In genomic region chr15:32104061-32104980, GRCh38 we compare ENCODE assay signal across 25 cellular contexts.
A peak's percentile ranks its signal among the peaks of the same experiment; 100 is the strongest.
DNase-seq lines count a peak whose midpoint lies in the region; ATAC-seq and TF ChIP-seq lines count a peak whose summit lies in the region.
"Had no signal": no experiment of that assay in that cellular context is flagged by ENCODE, and none has a peak within 500 bp of the region (broad histone marks: within the 10 kb centered on the region; RNA-seq: fewer than 3 reads in every experiment).

No MANE protein-coding gene starts in this region.

- H3K4me1 ChIP-seq in OCI-LY3 (ENCODE audit: low read length) (peaks cover 30% of the 10 kb centered on the region), neural progenitor cell (peaks cover 16% of the 10 kb centered on the region), neuronal stem cell (ENCODE audit: control insufficient read depth in 2 of 2, insufficient read depth in 1 of 2, low read depth in 1 of 2, low read length in 2 of 2) (peaks cover 2 to 8% of the 10 kb centered on the region in 2 donors)
- H3K4me1 ChIP-seq: ascending aorta had no signal

- H2BK120ac ChIP-seq in neuronal stem cell (ENCODE audit: low read depth, low read length) = no peak overlapping the region

- no peaks in the 10 kb centered on the region for H3K79me1 ChIP-seq in neuronal stem cell (ENCODE audit: low read depth, low read length)

- peak overlapping the region; percentile 32 for H3K4me2 ChIP-seq in OCI-LY3 (ENCODE audit: low read length)
- no peak overlapping the region for H3K4me2 ChIP-seq in neural progenitor cell
- no peak overlapping the region for H3K4me2 ChIP-seq in neuronal stem cell (ENCODE audit: insufficient read depth, low read length, poor library complexity, severe bottlenecking)

- H2BK5ac ChIP-seq in neuronal stem cell (ENCODE audit: low read length) = no peak overlapping the region

- H3K27me3 Mint-ChIP-seq in neural progenitor cell (ENCODE audit: insufficient read depth, low read depth) = no peaks in the 10 kb centered on the region
- H3K27me3 Mint-ChIP-seq in activated naive CD8-positive, alpha-beta T cell treated with anti-CD3 and anti-CD28 coated beads for 36 hours = peaks cover 23% of the 10 kb centered on the region

- no peaks in the 10 kb centered on the region for H3K79me2 ChIP-seq in OCI-LY3 (ENCODE audit: low read length)
- H3K79me2 ChIP-seq in neural progenitor cell (ENCODE audit: low read depth) = no peaks in the 10 kb centered on the region

- no peak overlapping the region for H2AK5ac ChIP-seq in neuronal stem cell (ENCODE audit: low read depth, low read length)

- TF ChIP-seq RAD21 in Ishikawa (IDR thresholded peaks at IDR 0.05; ENCODE audit: low read depth) = peak; percentile 23; the same call in 1 of the 2 replicates

- no peak overlapping the region for H4K91ac ChIP-seq in neuronal stem cell (ENCODE audit: low read depth, low read length, poor library complexity)

- peaks cover 5% of the 10 kb centered on the region for H3K36me3 Mint-ChIP-seq in neural progenitor cell
- H3K36me3 Mint-ChIP-seq in activated naive CD8-positive, alpha-beta T cell treated with anti-CD3 and anti-CD28 coated beads for 36 hours = no peaks in the 10 kb centered on the region
- H3K36me3 Mint-ChIP-seq: activated naive CD4-positive, alpha-beta T cell treated with anti-CD3 and anti-CD28 coated beads, Interleukin-2, amount 50 U/mL, for 24 hours had no signal

- H2AFZ ChIP-seq in OCI-LY3 (ENCODE audit: low read depth, low read length) (no peak overlapping the region), neural progenitor cell (replicated peaks) (no peak overlapping the region), neuronal stem cell (ENCODE audit: low read length) (no peak overlapping the region)

- H3K4me3 Mint-ChIP-seq in neural progenitor cell = no peak overlapping the region
- no peak overlapping the region for H3K4me3 Mint-ChIP-seq in activated naive CD8-positive, alpha-beta T cell treated with anti-CD3 and anti-CD28 coated beads for 36 hours
- H3K4me3 Mint-ChIP-seq: activated naive CD4-positive, alpha-beta T cell treated with anti-CD3 and anti-CD28 coated beads, Interleukin-2, amount 50 U/mL, for 24 hours; activated T-cell treated with anti-CD3 and anti-CD28 coated beads, Interleukin-2, amount 50 U/mL, for 4 hours; stimulated activated naive CD8-positive, alpha-beta T cell treated with anti-CD3 and anti-CD28 coated beads, Interleukin-15, amount 100 ng/mL, for 72 hours had no signal

- peak; percentile 51 for ATAC-seq in left ventricle myocardium superior
- ATAC-seq: activated CD4-positive, CD25-positive, alpha-beta regulatory T cell treated with anti-CD3 and anti-CD28 coated beads, Interleukin-2, amount 50 U/mL, for 24 hours; activated T-cell treated with anti-CD3 and anti-CD28 coated beads, Interleukin-2, amount 50 U/mL, for 4 hours; stimulated activated naive CD8-positive, alpha-beta T cell treated with anti-CD3 and anti-CD28 coated beads, Interleukin-15, amount 100 ng/mL, for 72 hours had no signal

- no peak overlapping the region for H2BK12ac ChIP-seq in neuronal stem cell (ENCODE audit: low read length)

- H4K20me1 ChIP-seq in OCI-LY3 (ENCODE audit: insufficient read depth, low read length) (no peaks in the 10 kb centered on the region), neural progenitor cell (ENCODE audit: low read depth) (peaks cover 3% of the 10 kb centered on the region)

- H3K23ac ChIP-seq in neuronal stem cell (ENCODE audit: low read depth, low read length, poor library complexity) = no peak overlapping the region

- H3K14ac ChIP-seq in neuronal stem cell (ENCODE audit: low read length) = no peak overlapping the region

- H3K4me3 ChIP-seq in OCI-LY3 (ENCODE audit: low read length) (peak overlapping the region; percentile 12; the same call in 1 of the 2 replicates), neural progenitor cell (no peak overlapping the region), neuronal stem cell (ENCODE audit: low read length in 2 of 2) (no peak overlapping the region)
- H3K4me3 ChIP-seq: ascending aorta, lung, transverse colon had no signal

- no peak overlapping the region for H4K8ac ChIP-seq in neuronal stem cell (ENCODE audit: low read depth, low read length)

- no peak overlapping the region for H3K18ac ChIP-seq in neuronal stem cell (ENCODE audit: low read length)

- peak overlapping the region; percentile 39 for H3K27ac Mint-ChIP-seq in neural progenitor cell
- no peak overlapping the region for H3K27ac Mint-ChIP-seq in activated naive CD8-positive, alpha-beta T cell treated with anti-CD3 and anti-CD28 coated beads for 36 hours
- H3K27ac Mint-ChIP-seq: activated naive CD4-positive, alpha-beta T cell treated with anti-CD3 and anti-CD28 coated beads, Interleukin-2, amount 50 U/mL, for 24 hours; stimulated activated naive CD8-positive, alpha-beta T cell treated with anti-CD3 and anti-CD28 coated beads, Interleukin-15, amount 100 ng/mL, for 72 hours had no signal

- H3K4me1 Mint-ChIP-seq in neural progenitor cell = peaks cover 9% of the 10 kb centered on the region
- no peaks in the 10 kb centered on the region for H3K4me1 Mint-ChIP-seq in activated naive CD8-positive, alpha-beta T cell treated with anti-CD3 and anti-CD28 coated beads for 36 hours
- H3K4me1 Mint-ChIP-seq: activated naive CD4-positive, alpha-beta T cell treated with anti-CD3 and anti-CD28 coated beads, Interleukin-2, amount 50 U/mL, for 24 hours; stimulated activated naive CD8-positive, alpha-beta T cell treated with anti-CD3 and anti-CD28 coated beads, Interleukin-15, amount 100 ng/mL, for 72 hours had no signal

- no CpG with 5 or more reads among the region's 18 CpGs for WGBS in neuronal stem cell (ENCODE audit: extremely low coverage in 2 of 2, insufficient read length in 2 of 2, insufficient replicate concordance in 1 of 2), 2 donors

- DNase-seq in left ventricle myocardium superior (no peak), cardiac septum (ENCODE audit: low spot score) (no peak), neural progenitor cell (ENCODE audit: low spot score) (no peak), neuronal stem cell (ENCODE audit: low spot score) (no peak), globus pallidus (ENCODE audit: low spot score) (no peak)
- no peak for DNase-seq in activated naive CD8-positive, alpha-beta T cell treated with anti-CD3 and anti-CD28 coated beads for 36 hours
- DNase-seq: activated CD8-positive, alpha-beta memory T cell treated with anti-CD3 and anti-CD28 coated beads for 24 hours; activated T-cell treated with anti-CD3 and anti-CD28 coated beads, Interleukin-2, amount 50 U/mL, for 4 hours; foreskin fibroblast; GOT3; hypothalamus; islet precursor cell; NCI-H146; NCI-H748 treated with DMSO at 0.1 percent for 48 hours; nucleus accumbens; stimulated activated CD4-positive, alpha-beta T cell treated with anti-CD3 and anti-CD28 coated beads, Interleukin-4, amount 100 ng/mL, for 4 hours; stimulated activated naive CD8-positive, alpha-beta T cell treated with anti-CD3 and anti-CD28 coated beads, Interleukin-15, amount 100 ng/mL, for 72 hours; transverse colon had no signal

- H3K27ac ChIP-seq in OCI-LY3 (ENCODE audit: low read length) = no peak overlapping the region
- no peak overlapping the region for H3K27ac ChIP-seq in neural progenitor cell
- H3K27ac ChIP-seq in neuronal stem cell (replicated peaks; ENCODE audit: low read length) = no peak overlapping the region
- H3K27ac ChIP-seq: ascending aorta, epithelial cell of prostate, transverse colon had no signal

- no peaks in the 10 kb centered on the region for H3K9me3 ChIP-seq in OCI-LY3 (ENCODE audit: insufficient read depth, low read length)
- H3K9me3 ChIP-seq in neural progenitor cell (ENCODE audit: low read depth) = no peaks in the 10 kb centered on the region
- H3K9me3 ChIP-seq in neuronal stem cell (replicated peaks in 1 of 2; ENCODE audit: control insufficient read depth in 2 of 2, insufficient read depth in 1 of 2, low read depth in 1 of 2, low read length in 2 of 2) = peaks cover 0 to 3% of the 10 kb centered on the region in 2 donors
- H3K9me3 ChIP-seq: ascending aorta, transverse colon had no signal

- intact Hi-C loops in left ventricle myocardium superior (cut with micrococcal nuclease) = no loop called here
- intact Hi-C loops in cardiac septum (cut with DNase I) = no loop called here

- H3K27me3 ChIP-seq in OCI-LY3 (ENCODE audit: low read depth, low read length) (peaks cover 4% of the 10 kb centered on the region; the same call in 1 of the 2 replicates), neural progenitor cell (no peaks in the 10 kb centered on the region), neuronal stem cell (ENCODE audit: control insufficient read depth in 3 of 3, insufficient read depth in 3 of 3, low read depth in 1 of 3, low read length in 3 of 3) (no peaks in the 10 kb centered on the region)
- H3K27me3 ChIP-seq: ascending aorta, transverse colon had no signal

- no peaks in the 10 kb centered on the region for H3K9me3 Mint-ChIP-seq in neural progenitor cell
- H3K9me3 Mint-ChIP-seq in activated naive CD8-positive, alpha-beta T cell treated with anti-CD3 and anti-CD28 coated beads for 36 hours = no peaks in the 10 kb centered on the region
- H3K9me3 Mint-ChIP-seq: activated naive CD4-positive, alpha-beta T cell treated with anti-CD3 and anti-CD28 coated beads, Interleukin-2, amount 50 U/mL, for 24 hours; activated T-cell treated with anti-CD3 and anti-CD28 coated beads, Interleukin-2, amount 50 U/mL, for 4 hours; stimulated activated naive CD8-positive, alpha-beta T cell treated with anti-CD3 and anti-CD28 coated beads, Interleukin-15, amount 100 ng/mL, for 72 hours had no signal

- no peak overlapping the region for H3K4ac ChIP-seq in neuronal stem cell (ENCODE audit: low read length)

- H3K9ac ChIP-seq in OCI-LY3 (ENCODE audit: low read length) = no peak overlapping the region
- no peak overlapping the region for H3K9ac ChIP-seq in neural progenitor cell
- H3K9ac ChIP-seq in neuronal stem cell (ENCODE audit: low read depth, low read length, poor library complexity) = no peak overlapping the region

- H3K36me3 ChIP-seq in OCI-LY3 (replicated peaks; ENCODE audit: low read depth, low read length) (no peaks in the 10 kb centered on the region), neural progenitor cell (no peaks in the 10 kb centered on the region), neuronal stem cell (replicated peaks in 1 of 2; ENCODE audit: control insufficient read depth in 2 of 2, insufficient read depth in 2 of 2, low read length in 2 of 2) (no peaks in the 10 kb centered on the region)
- H3K36me3 ChIP-seq: ascending aorta, transverse colon had no signal

- H3F3A ChIP-seq in neural progenitor cell (ENCODE audit: low read depth) = peaks cover 3% of the 10 kb centered on the region

- TF ChIP-seq EP300 in Ishikawa (IDR thresholded peaks at IDR 0.05; ENCODE audit: borderline replicate concordance) = no peak

- H2BK15ac ChIP-seq in neuronal stem cell (ENCODE audit: low read length) = no peak overlapping the region

- TF ChIP-seq CTCF in OCI-LY3 (IDR thresholded peaks at IDR 0.05; ENCODE audit: low read depth, low read length) (peak; percentile 76), neural progenitor cell (IDR thresholded peaks at IDR 0.05) (no peak)

TF ChIP-seq in Ishikawa, 13 proteins besides CTCF, POLR2A, EP300 and RAD21:
- TF ChIP-seq ZBTB7A (IDR thresholded peaks at IDR 0.05; ENCODE audit: low read depth) = no peak
